Comparison of ENCODE assay signal across 1 cellular context in genomic region chr9:12091865-12092527, GRCh38.
TF ChIP-seq lines count a peak whose summit lies in the region.

No MANE protein-coding gene starts in this region.

TF ChIP-seq in GM23338, 12 proteins besides CTCF, POLR2A, EP300 and RAD21 (continued from another document):
- TF ChIP-seq EZH2phosphoT487 (IDR thresholded peaks at IDR 0.05; ENCODE audit: unreplicated experiment) = no peak
- no peak for TF ChIP-seq ZNF114 (CRISPR knock-in tag; IDR thresholded peaks at IDR 0.05)
- TF ChIP-seq JUNB (IDR thresholded peaks at IDR 0.05; ENCODE audit: unreplicated experiment) = no peak
- no peak for TF ChIP-seq CREB1 (CRISPR knock-in tag; IDR thresholded peaks at IDR 0.05; ENCODE audit: low read depth)
- TF ChIP-seq ETS1 (IDR thresholded peaks at IDR 0.05) = no peak
